ENCODE assay signal across 9 cellular contexts in the genomic region with DNA sequence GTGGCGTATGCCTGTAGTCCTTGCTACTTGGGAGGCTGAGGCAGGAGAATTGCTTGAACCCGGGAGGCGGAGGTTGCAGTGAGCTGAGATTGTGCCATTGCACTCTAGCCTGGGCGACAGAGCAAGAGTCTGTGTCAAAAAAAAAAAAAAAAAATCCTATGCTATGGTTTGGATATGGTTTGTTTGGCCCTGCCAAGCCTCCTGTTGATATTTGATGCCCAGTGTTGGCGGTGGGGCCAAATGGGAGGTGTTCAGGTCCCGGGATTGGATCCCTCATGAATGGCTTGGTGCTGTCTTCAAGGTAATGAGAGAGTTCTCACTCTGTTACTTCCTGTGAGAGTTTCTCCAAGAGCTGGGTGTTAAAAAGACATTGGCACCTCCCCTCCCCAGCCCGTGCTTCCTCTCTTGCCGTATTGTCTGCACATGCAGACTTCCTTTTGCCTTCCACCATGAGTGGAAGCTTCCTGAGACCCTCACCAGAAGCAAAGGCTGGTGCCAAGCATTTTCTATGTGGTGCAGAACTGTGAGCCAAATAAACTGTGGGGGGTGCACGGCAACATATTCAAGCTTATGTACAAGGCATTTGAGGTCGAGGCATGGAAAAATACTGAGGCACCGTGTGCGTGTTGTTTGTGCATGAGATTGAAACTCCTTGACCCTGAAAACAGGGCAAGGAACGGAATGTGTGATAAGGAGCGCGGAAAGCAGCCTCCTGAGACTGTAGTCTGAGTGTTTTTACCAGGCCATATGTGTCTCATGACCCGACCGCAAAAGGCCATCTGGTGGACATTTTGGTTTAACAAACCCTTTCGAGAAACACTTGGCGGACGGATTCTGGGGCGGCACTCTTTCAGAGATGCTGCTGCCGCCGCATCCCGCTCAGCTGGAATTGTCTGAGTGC. TPM values are rescaled to one million over a fixed set of nuclear protein-coding genes. Genes with fewer than 3 reads are reported as not detected.
A peak's percentile ranks its signal among the peaks of the same experiment; 100 is the strongest.
DNase-seq lines count a peak whose midpoint lies in the region; ATAC-seq, FAIRE-seq and TF ChIP-seq lines count a peak whose summit lies in the region.
"Had no signal": no experiment of that assay in that cellular context is flagged by ENCODE, and none has a peak within 500 bp of the region (broad histone marks: within the 10 kb centered on the region; RNA-seq: fewer than 3 reads in every experiment).

No MANE protein-coding gene starts in this region.

- 0 out of 2 replicates have a peak, but pooled peaks cover 4% of the 10 kb centered on the region for H3K9me3 ChIP-seq in Caco-2

- no peak overlapping the region for H3K27ac Mint-ChIP-seq in Caco-2 (ENCODE audit: unreplicated experiment)

- H3K9me3 Mint-ChIP-seq in Caco-2 (ENCODE audit: unreplicated experiment), result peaks cover 9% of the 10 kb centered on the region

- no TSS peak for BruUV-seq in Caco-2 (replicated peaks; lab: Mats Ljungman, UMichigan)

- intact Hi-C loops in Caco-2 (cut with micrococcal nuclease; ENCODE audit: unreplicated experiment), result no loop called here

- CTCF ChIA-PET in Caco-2 (lab: Charles Lee), result no interaction called here

- no peaks in the 10 kb centered on the region for H3K27me3 ChIP-seq in Caco-2 (replicated peaks; ENCODE audit: control insufficient read depth, insufficient read depth, low read length)
- H3K27me3 ChIP-seq in bronchial epithelial cell (ENCODE audit: control insufficient read depth, insufficient read depth, low read length), result no peaks in the 10 kb centered on the region

- H3K4me1 ChIP-seq in Caco-2, result peaks cover 4% of the 10 kb centered on the region; the same call in 1 of the 2 replicates

- DNase-seq in Caco-2 (peak; percentile 62 to 72), MV-4-11 (lab: John Stamatoyannopoulos, UW) (peak; percentile 83), bronchial epithelial cell (ENCODE audit: low read depth) (no peak), midbrain (lab: John Stamatoyannopoulos, UW) (peak; percentile 32), hippocampal formation (lab: John Stamatoyannopoulos, UW) (no peak), GM03348 (ENCODE audit: low spot score) (no peak)

- H3K36me3 ChIP-seq in Caco-2 (ENCODE audit: control insufficient read depth, insufficient read depth, low read length) (no peaks in the 10 kb centered on the region), bronchial epithelial cell (ENCODE audit: control insufficient read depth, insufficient read depth, low read length) (no peaks in the 10 kb centered on the region)

- H3K4me3 ChIP-seq in Caco-2 (ENCODE audit: low read depth, low read length), result no peak overlapping the region
- no peak overlapping the region for H3K4me3 ChIP-seq in bronchial epithelial cell (ENCODE audit: low read depth, low read length)

- TF ChIP-seq CTCF in Caco-2 (IDR thresholded peaks at IDR 0.05; ENCODE audit: insufficient read depth in 1 of 2, low read depth in 1 of 2, low read length in 1 of 2, severe bottlenecking in 1 of 2, unreplicated experiment in 1 of 2), result peak; percentile 20 to 27
- TF ChIP-seq CTCF in bronchial epithelial cell (IDR thresholded peaks at IDR 0.05; ENCODE audit: insufficient read depth, low read length, severe bottlenecking), result no peak

- POLR2A ChIA-PET in Caco-2 (lab: Charles Lee), result interaction anchor here (0.6 kb wide), 1 partner anchor 140 kb away, joined by 3 read pairs; no protein-coding TSS in a partner anchor

- ATAC-seq in HG02870 (IDR thresholded peaks at IDR 0.05; ENCODE audit: unreplicated experiment) (no peak), GM19324 (IDR thresholded peaks at IDR 0.05; ENCODE audit: low FRiP score, unreplicated experiment) (no peak)

- FAIRE-seq in bronchial epithelial cell (lab: Jason Lieb, UNC), result peak; percentile 13

- H3K4me3 Mint-ChIP-seq in Caco-2 (ENCODE audit: unreplicated experiment), result peak overlapping the region; percentile 26
- H3K4me3 Mint-ChIP-seq: brain had no signal

- H3K36me3 Mint-ChIP-seq in Caco-2 (ENCODE audit: insufficient read depth, unreplicated experiment), result no peaks in the 10 kb centered on the region
- H3K36me3 Mint-ChIP-seq: brain had no signal

- peaks cover 11% of the 10 kb centered on the region for H3K4me1 Mint-ChIP-seq in Caco-2 (ENCODE audit: low read depth, unreplicated experiment)
- H3K4me1 Mint-ChIP-seq: brain had no signal

- H3K27me3 Mint-ChIP-seq in Caco-2 (ENCODE audit: insufficient read depth, unreplicated experiment), result peaks cover 11% of the 10 kb centered on the region

RNA-seq across cellular contexts. Expression of gene SIGLEC9, which starts 7.3 kb away (rescaled TPM):
- total RNA-seq in Caco-2 (2022), result not detected in 2 replicates
- not detected in 2 replicates for total RNA-seq in bronchial epithelial cell

RNA-seq across cellular contexts. Expression of gene SIGLEC7, which starts 10.1 kb away (rescaled TPM):
- total RNA-seq in Caco-2 (2022) (not detected in 2 replicates), bronchial epithelial cell (not detected in 2 replicates)

RNA-seq across cellular contexts. Expression of gene CTU1, which starts 23.8 kb away (rescaled TPM):
- total RNA-seq in Caco-2 (2022) (8.1 and 8.9 TPM in 2 replicates), bronchial epithelial cell (7.3 and 7.6 TPM in 2 replicates)

RNA-seq across cellular contexts. Expression of gene KLK14, which starts 49.3 kb away (rescaled TPM):
- total RNA-seq in Caco-2 (2022), result not detected in 2 replicates
- total RNA-seq in bronchial epithelial cell, result not detected in 2 replicates

Comparison
In these comparisons a context has a peak if more than half of its experiments do, and no peak if none do; other contexts are left out.
1. DNase-seq: peak in Caco-2 (2 of 2), MV-4-11 (single experiment) and midbrain (single experiment); none in bronchial epithelial cell (single experiment), hippocampal formation (0 of 2) and GM03348 (single experiment).